ENCODE assay signal across 1 cellular context in genomic region chr1:76659171-76659940, GRCh38.
TF ChIP-seq lines count a peak whose summit lies in the region.

No MANE protein-coding gene starts in this region.

TF ChIP-seq in WTC11, 78 proteins besides CTCF, POLR2A, EP300 and RAD21 (continued from another document):
- no peak for TF ChIP-seq MAX (CRISPR knock-in tag; IDR thresholded peaks at IDR 0.05)
- no peak for TF ChIP-seq ZSCAN18 (CRISPR knock-in tag; IDR thresholded peaks at IDR 0.05)
- no peak for TF ChIP-seq ATF1 (CRISPR knock-in tag; IDR thresholded peaks at IDR 0.05)
- no peak for TF ChIP-seq ZNF281 (CRISPR knock-in tag; IDR thresholded peaks at IDR 0.05)
